In the genomic region with DNA sequence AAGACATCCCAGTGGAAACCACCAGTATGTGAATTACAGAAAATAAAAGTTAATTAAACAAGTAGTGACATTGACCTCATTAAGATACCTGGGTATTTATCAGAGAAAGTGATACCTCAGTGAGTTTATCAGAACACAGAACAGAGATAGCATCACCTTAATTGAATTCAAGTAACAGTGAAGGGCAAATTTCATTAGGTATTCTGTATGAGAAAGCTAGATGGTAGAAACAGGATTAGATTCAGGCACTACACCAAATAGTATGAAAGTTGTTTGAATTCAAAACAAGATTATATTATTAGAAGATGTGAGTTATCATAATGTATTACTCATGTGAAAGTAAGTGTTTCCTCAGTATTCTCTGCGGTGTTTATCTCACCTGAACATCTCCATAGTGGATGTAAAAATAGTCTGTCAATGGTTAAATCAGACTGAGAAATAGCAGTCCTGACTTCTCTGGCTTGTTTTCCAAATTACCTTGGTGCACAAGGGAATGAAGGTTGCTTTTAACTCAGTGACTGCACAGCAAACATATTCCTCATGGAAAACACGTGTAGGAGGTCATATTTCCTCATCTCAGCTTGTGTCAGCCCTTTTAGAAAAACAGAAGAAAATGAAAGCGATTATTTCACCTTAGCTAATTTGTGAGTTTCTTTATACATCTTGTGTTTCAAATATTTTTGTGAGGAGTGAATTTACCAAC, we compare ENCODE assay signal across 20 cellular contexts.
"Had no signal": no experiment of that assay in that cellular context is flagged by ENCODE, and none has a peak within 500 bp of the region (broad histone marks: within the 10 kb centered on the region; RNA-seq: fewer than 3 reads in every experiment).

No MANE protein-coding gene starts in this region.

- H3K4me3 Mint-ChIP-seq: activated naive CD4-positive, alpha-beta T cell treated with anti-CD3 and anti-CD28 coated beads for 36 hours; activated T-cell treated with anti-CD3 and anti-CD28 coated beads, Interleukin-2, amount 50 U/mL, for 4 hours; brain; stimulated activated effector memory CD8-positive, alpha-beta T cell treated with anti-CD3 and anti-CD28 coated beads, Interleukin-12 subunit alpha, Interleukin-12 subunit beta, amount 100 ng/mL, for 72 hours; T-helper 17 cell had no signal

- DNase-seq: activated CD4-positive, alpha-beta T cell treated with anti-CD3 and anti-CD28 coated beads, Interleukin-2, amount 50 U/mL, for 1 hour; activated CD4-positive, CD25-positive, alpha-beta regulatory T cell treated with anti-CD3 and anti-CD28 coated beads, Interleukin-2, amount 50 U/mL, for 72 hours; activated CD8-positive, alpha-beta memory T cell treated with anti-CD3 and anti-CD28 coated beads, Interleukin-2, amount 50 U/mL, for 4 hours; activated naive CD4-positive, alpha-beta T cell treated with anti-CD3 and anti-CD28 coated beads for 36 hours; activated T-cell treated with anti-CD3 and anti-CD28 coated beads, Interleukin-2, amount 50 U/mL, for 4 hours; anterior cingulate cortex; caudate nucleus; dorsolateral prefrontal cortex; heart left ventricle; left ventricle myocardium inferior; mammary epithelial cell; pancreas; right lobe of liver; stimulated activated CD4-positive, alpha-beta T cell treated with anti-CD3 and anti-CD28 coated beads, Interleukin-4, amount 100 ng/mL, for 24 hours; stomach; T-helper 17 cell; trophoblast cell had no signal

- H3K27ac Mint-ChIP-seq: activated naive CD4-positive, alpha-beta T cell treated with anti-CD3 and anti-CD28 coated beads for 36 hours; stimulated activated effector memory CD8-positive, alpha-beta T cell treated with anti-CD3 and anti-CD28 coated beads, Interleukin-12 subunit alpha, Interleukin-12 subunit beta, amount 100 ng/mL, for 72 hours; T-helper 17 cell had no signal

- H3K27me3 Mint-ChIP-seq: brain, T-helper 17 cell had no signal

- H3K36me3 Mint-ChIP-seq: brain; stimulated activated effector memory CD8-positive, alpha-beta T cell treated with anti-CD3 and anti-CD28 coated beads, Interleukin-12 subunit alpha, Interleukin-12 subunit beta, amount 100 ng/mL, for 72 hours had no signal

- ATAC-seq: activated T-cell treated with anti-CD3 and anti-CD28 coated beads, Interleukin-2, amount 50 U/mL, for 4 hours; gastroesophageal sphincter; heart left ventricle; pancreas; right lobe of liver; stimulated activated effector memory CD8-positive, alpha-beta T cell treated with anti-CD3 and anti-CD28 coated beads, Interleukin-12 subunit alpha, Interleukin-12 subunit beta, amount 100 ng/mL, for 72 hours; T-helper 17 cell had no signal

- H3K4me1 Mint-ChIP-seq: stimulated activated effector memory CD8-positive, alpha-beta T cell treated with anti-CD3 and anti-CD28 coated beads, Interleukin-12 subunit alpha, Interleukin-12 subunit beta, amount 100 ng/mL, for 72 hours; T-helper 17 cell had no signal

- H3K4me3 ChIP-seq: dorsolateral prefrontal cortex, gastroesophageal sphincter, heart left ventricle, left ventricle myocardium inferior, pancreas, right lobe of liver, stomach had no signal
